2 cellular contexts compared by ENCODE assay signal in genomic region chr6:144955392-144955791, GRCh38.
TF ChIP-seq lines count a peak whose summit lies in the region.

No MANE protein-coding gene starts in this region.

TF ChIP-seq in A549, 52 proteins besides CTCF, POLR2A, EP300 and RAD21:
- no peak for TF ChIP-seq SMC3 (IDR thresholded peaks at IDR 0.05)
- no peak for TF ChIP-seq EHF (CRISPR knock-in tag; IDR thresholded peaks at IDR 0.05)
- no peak for TF ChIP-seq TFCP2L1 (CRISPR knock-in tag; IDR thresholded peaks at IDR 0.05)
- no peak for TF ChIP-seq FOXS1 (CRISPR knock-in tag; IDR thresholded peaks at IDR 0.05)

TF ChIP-seq in HepG2, 621 proteins besides CTCF, POLR2A, EP300 and RAD21:
- no peak for TF ChIP-seq FLYWCH1 (CRISPR knock-in tag; IDR thresholded peaks at IDR 0.05)
- TF ChIP-seq SCMH1 (CRISPR knock-in tag; IDR thresholded peaks at IDR 0.05; ENCODE audit: borderline replicate concordance): no peak
- TF ChIP-seq MTF2 (CRISPR knock-in tag; IDR thresholded peaks at IDR 0.05; ENCODE audit: borderline replicate concordance): no peak
- TF ChIP-seq PAXIP1 (CRISPR knock-in tag; conservative IDR thresholded peaks at IDR 0.05): no peak
- TF ChIP-seq AKAP8 (CRISPR knock-in tag; IDR thresholded peaks at IDR 0.05): no peak
- no peak for TF ChIP-seq KLF6 (CRISPR knock-in tag; IDR thresholded peaks at IDR 0.05)
- no peak for TF ChIP-seq ZNF460 (CRISPR knock-in tag; IDR thresholded peaks at IDR 0.05; ENCODE audit: borderline replicate concordance)
- TF ChIP-seq TBL1XR1 (IDR thresholded peaks at IDR 0.05; ENCODE audit: borderline replicate concordance, low read length, partially characterized antibody): no peak
- TF ChIP-seq ZNF136 (CRISPR knock-in tag; IDR thresholded peaks at IDR 0.05; ENCODE audit: low read depth): no peak
- no peak for TF ChIP-seq ZNF883 (CRISPR knock-in tag; IDR thresholded peaks at IDR 0.05; ENCODE audit: not compliant biosample characterization)
- no peak for TF ChIP-seq ZMYM4 (CRISPR knock-in tag; IDR thresholded peaks at IDR 0.05)
- TF ChIP-seq PBX2 (CRISPR knock-in tag; IDR thresholded peaks at IDR 0.05): no peak
